23 cellular contexts compared by ENCODE assay signal in genomic region chr15:23570466-23570865, GRCh38. TPM values are rescaled to one million over a fixed set of nuclear protein-coding genes. Genes with fewer than 3 reads are reported as not detected.
DNase-seq lines count a peak whose midpoint lies in the region; ATAC-seq, FAIRE-seq and TF ChIP-seq lines count a peak whose summit lies in the region.
"Had no signal": no experiment of that assay in that cellular context is flagged by ENCODE, and none has a peak within 500 bp of the region (broad histone marks: within the 10 kb centered on the region; RNA-seq: fewer than 3 reads in every experiment).

No MANE protein-coding gene starts in this region.

- WGBS in body of pancreas, 2 donors = 2 to 7% methylated on average over 3 of the region's 3 CpGs
- no CpG with 5 or more reads among the region's 3 CpGs for WGBS in mesendoderm (ENCODE audit: extremely low coverage, insufficient coverage, low lambda C conversion rate)

- no peak overlapping the region for H2BK120ac ChIP-seq in mesendoderm (ENCODE audit: low read depth, low read length)

- H3K23ac ChIP-seq in mesendoderm (ENCODE audit: low read length) = no peak overlapping the region

- TF ChIP-seq CTCF in body of pancreas (IDR thresholded peaks at IDR 0.05) (no peak), D721Med (IDR thresholded peaks at IDR 0.05; ENCODE audit: insufficient read depth, missing control alignments) (no peak)

- no peaks in the 10 kb centered on the region for H3K79me2 ChIP-seq in mesendoderm (ENCODE audit: control insufficient read depth, insufficient read depth, low read length)

- no peaks in the 10 kb centered on the region for H3K79me1 ChIP-seq in mesendoderm (ENCODE audit: low read length)

- H3K36me3 ChIP-seq in body of pancreas (replicated peaks in 1 of 2; ENCODE audit: insufficient read depth in 1 of 2, low read depth in 2 of 2) (no peaks in the 10 kb centered on the region), mesendoderm (ENCODE audit: control insufficient read depth, insufficient read depth, low read length) (no peaks in the 10 kb centered on the region)
- H3K36me3 ChIP-seq: colonic mucosa, left lung had no signal

- ATAC-seq in body of pancreas (peak; percentile 42), HG03521 (IDR thresholded peaks at IDR 0.05; ENCODE audit: unreplicated experiment) (no peak), HG03460 (IDR thresholded peaks at IDR 0.05; ENCODE audit: unreplicated experiment) (no peak)
- ATAC-seq: left lung had no signal

- FAIRE-seq in D721Med (lab: Jason Lieb, UNC) = no peak
- FAIRE-seq: endothelial cell of umbilical vein, GM12891 had no signal

- H3K27me3 ChIP-seq in body of pancreas (no peaks in the 10 kb centered on the region), mesendoderm (ENCODE audit: insufficient read depth, low read length, poor library complexity) (no peaks in the 10 kb centered on the region)
- H3K27me3 ChIP-seq: colonic mucosa, left lung had no signal

- H3K27ac ChIP-seq in body of pancreas = peak overlapping the region in 3 of 4 donors; percentile 0 to 65 (median 35)
- H3K27ac ChIP-seq in mesendoderm (ENCODE audit: low read depth, low read length) = no peak overlapping the region
- peak overlapping the region; percentile 47 for H3K27ac ChIP-seq in temporal lobe (ENCODE audit: low read depth, low read length)
- H3K27ac ChIP-seq: 22Rv1, colonic mucosa, left lung had no signal

- no peak overlapping the region for H4K8ac ChIP-seq in mesendoderm (ENCODE audit: low read depth, low read length)

- no peak overlapping the region for H4K5ac ChIP-seq in mesendoderm (ENCODE audit: low read length)

- DNase-seq in NCI-H1105 treated with DMSO at 0.1 percent for 48 hours (lab: John Stamatoyannopoulos, UW) (peak; percentile 28), NCI-H1105 (lab: John Stamatoyannopoulos, UW) (no peak), body of pancreas (peak in 2 of 4 donors; percentile 21 to 49), mesendoderm (peak; percentile 2), D721Med (ENCODE audit: insufficient read length, low spot score) (no peak)
- DNase-seq: activated CD4-positive, alpha-beta memory T cell treated with anti-CD3 and anti-CD28 coated beads for 36 hours; activated naive CD4-positive, alpha-beta T cell treated with Interleukin-2 at 50 U/mL for 16 hours; activated T-cell treated with anti-CD3 and anti-CD28 coated beads, Interleukin-2, amount 50 U/mL, for 1 hour; aorta; colonic mucosa; foreskin fibroblast; left lung; NCI-H2029 treated with DMSO at 0.1 percent for 48 hours; NCI-H524 treated with DMSO at 0.1 percent for 48 hours; SHP77 treated with DMSO at 0.1 percent for 48 hours; stimulated activated CD4-positive, alpha-beta T cell treated with anti-CD3 and anti-CD28 coated beads, Interleukin-4, amount 100 ng/mL, for 1 hour had no signal

- no peaks in the 10 kb centered on the region for H3K9me3 ChIP-seq in body of pancreas
- H3K9me3 ChIP-seq: colonic mucosa had no signal

- H2BK15ac ChIP-seq in mesendoderm (replicated peaks; ENCODE audit: low read depth) = no peak overlapping the region

- no peak overlapping the region for H3K18ac ChIP-seq in mesendoderm (ENCODE audit: low read length)

- H3K9ac ChIP-seq in mesendoderm (ENCODE audit: low read length) = no peak overlapping the region

- H3K4me2 ChIP-seq in mesendoderm (ENCODE audit: low read length) = no peak overlapping the region

- no peak overlapping the region for H2BK5ac ChIP-seq in mesendoderm (ENCODE audit: low read length)

- no peak for TF ChIP-seq POLR2A in body of pancreas (IDR thresholded peaks at IDR 0.05)

- intact Hi-C loops in body of pancreas (cut with DNase I) = no loop called here

- no peak overlapping the region for H3K4me3 ChIP-seq in body of pancreas
- H3K4me3 ChIP-seq in mesendoderm (ENCODE audit: low read length) = no peak overlapping the region
- H3K4me3 ChIP-seq: colonic mucosa, left lung had no signal

- H3K56ac ChIP-seq in mesendoderm (ENCODE audit: low read length) = no peak overlapping the region

- no peak overlapping the region for H2AK5ac ChIP-seq in mesendoderm (ENCODE audit: low read length)

- H3K4me1 ChIP-seq in body of pancreas = peaks cover 21% of the 10 kb centered on the region
- no peaks in the 10 kb centered on the region for H3K4me1 ChIP-seq in mesendoderm (ENCODE audit: control insufficient read depth, low read depth, low read length)
- H3K4me1 ChIP-seq: colonic mucosa, left lung had no signal

- no peak overlapping the region for H3K4ac ChIP-seq in mesendoderm (ENCODE audit: low read depth, low read length)

RNA-seq across cellular contexts. Expression of gene MKRN3, which starts 5.0 kb away (rescaled TPM):
- under 1 TPM in 1 of 2 donors, not detected in 1; 0.26 TPM for total RNA-seq in body of pancreas
- not detected for polyA plus RNA-seq in mesendoderm (2013, experiment 1 of 2)
- polyA plus RNA-seq in mesendoderm (2013, experiment 2 of 2) = not detected
- 13.5 TPM for total RNA-seq in temporal lobe
- total RNA-seq: osteocyte had no signal

Comparison
In these comparisons a context has a peak if more than half of its experiments do, and no peak if none do; other contexts are left out.
1. DNase-seq: peak in NCI-H1105 treated with DMSO at 0.1 percent for 48 hours (single experiment) and mesendoderm (single experiment); none in NCI-H1105 (single experiment) and D721Med (single experiment).
2. RNA of gene MKRN3, which starts 5.0 kb away (total RNA-seq): 13.5 TPM in temporal lobe (single experiment); 0.26 TPM in body of pancreas; every median in the first group is over 10 times any median in the second.